8 cellular contexts compared by ENCODE assay signal in genomic region chr6:149544646-149545257, GRCh38. TPM values are rescaled to one million over a fixed set of nuclear protein-coding genes. Genes with fewer than 3 reads are reported as not detected.
DNase-seq lines count a peak whose midpoint lies in the region; ATAC-seq and TF ChIP-seq lines count a peak whose summit lies in the region.

No MANE protein-coding gene starts in this region.

- H3K36me3 Mint-ChIP-seq in T-helper 1 cell treated with Interleukin-12 subunit alpha and Interleukin-12 subunit beta and Interleukin-4 antibody, amounts not matched to agents 30 μg/mL and 1 μg/mL, for 36 hours (ENCODE audit: low read depth), result peaks cover 12% of the 10 kb centered on the region
- peaks cover 9% of the 10 kb centered on the region for H3K36me3 Mint-ChIP-seq in activated T-helper 1 cell treated with anti-CD3 and anti-CD28 coated beads, Interleukin-12 subunit alpha, Interleukin-12 subunit beta, Interleukin-2, Interleukin-4 antibody, amounts not matched to agents 30 ng/mL and 10 ng/mL and 1 ng/mL, durations not matched to agents 14 hours and 24 hours and 36 hours (ENCODE audit: low read depth)

- TF ChIP-seq EP300 in suprapubic skin (IDR thresholded peaks at IDR 0.05), result no peak

- H3K27ac ChIP-seq in iPS-20b (ENCODE audit: low read length), result no peak overlapping the region
- peak overlapping the region; percentile 94 for H3K27ac ChIP-seq in suprapubic skin

- 21% methylated on average over 12 of the region's 12 CpGs for WGBS in suprapubic skin

- no peak for TF ChIP-seq CTCF in suprapubic skin (IDR thresholded peaks at IDR 0.05)

- H3K27me3 ChIP-seq in iPS-20b (ENCODE audit: insufficient read depth, low read length) (peaks cover 7% of the 10 kb centered on the region), suprapubic skin (peaks cover 3% of the 10 kb centered on the region)

- H3K27me3 Mint-ChIP-seq in T-helper 1 cell treated with Interleukin-12 subunit alpha and Interleukin-12 subunit beta and Interleukin-4 antibody, amounts not matched to agents 30 μg/mL and 1 μg/mL, for 36 hours (ENCODE audit: low read depth), result peaks cover 12% of the 10 kb centered on the region
- peaks cover 4% of the 10 kb centered on the region for H3K27me3 Mint-ChIP-seq in activated T-helper 1 cell treated with anti-CD3 and anti-CD28 coated beads, Interleukin-12 subunit alpha, Interleukin-12 subunit beta, Interleukin-2, Interleukin-4 antibody, amounts not matched to agents 30 ng/mL and 10 ng/mL and 1 ng/mL, durations not matched to agents 14 hours and 24 hours and 36 hours (ENCODE audit: insufficient read depth)

- H3K4me3 ChIP-seq in iPS-20b (ENCODE audit: low read length) (peak overlapping the region; percentile 96), suprapubic skin (peak overlapping the region; percentile 76)

- DNase-seq in T-helper 1 cell (no peak), suprapubic skin (ENCODE audit: low spot score in 2 of 2) (no peak), DMS79 (lab: John Stamatoyannopoulos, UW) (no peak), HPDE6-E6E7 (ENCODE audit: extremely low spot score) (no peak)
- DNase-seq in activated T-helper 1 cell treated with anti-CD3 and anti-CD28 coated beads, Interleukin-12 subunit alpha, Interleukin-12 subunit beta, Interleukin-2, Interleukin-4 antibody, amounts not matched to agents 30 ng/mL and 10 ng/mL and 1 ng/mL, durations not matched to agents 14 hours and 24 hours and 36 hours (ENCODE audit: low spot score), result no peak

- H3K4me3 Mint-ChIP-seq in T-helper 1 cell treated with Interleukin-12 subunit alpha and Interleukin-12 subunit beta and Interleukin-4 antibody, amounts not matched to agents 30 μg/mL and 1 μg/mL, for 36 hours, result peak overlapping the region; percentile 97
- peak overlapping the region; percentile 98 for H3K4me3 Mint-ChIP-seq in activated T-helper 1 cell treated with anti-CD3 and anti-CD28 coated beads, Interleukin-12 subunit alpha, Interleukin-12 subunit beta, Interleukin-2, Interleukin-4 antibody, amounts not matched to agents 30 ng/mL and 10 ng/mL and 1 ng/mL, durations not matched to agents 14 hours and 24 hours and 36 hours

- peak overlapping the region; percentile 96 for H3K9ac ChIP-seq in iPS-20b (ENCODE audit: low read depth, low read length)

- no peak for ATAC-seq in HG03520 (IDR thresholded peaks at IDR 0.05; ENCODE audit: unreplicated experiment)

- intact Hi-C loops in activated T-helper 1 cell treated with anti-CD3 and anti-CD28 coated beads, Interleukin-12 subunit alpha, Interleukin-12 subunit beta, Interleukin-2, Interleukin-4 antibody, amounts not matched to agents 30 ng/mL and 10 ng/mL and 1 ng/mL, durations not matched to agents 14 hours and 24 hours and 36 hours (cut with micrococcal nuclease), result loop anchor here (1.0 to 10.0 kb wide), 5 partner anchors 36 to 1846 kb away; partner anchors contain the start of genes NUP43 and ZBTB2

- peaks cover 2% of the 10 kb centered on the region; the same call in 1 of the 2 replicates for H3K4me1 ChIP-seq in iPS-20b (ENCODE audit: insufficient read depth, low read length)
- H3K4me1 ChIP-seq in suprapubic skin, result peaks cover 21% of the 10 kb centered on the region

- H3K9me3 ChIP-seq in iPS-20b (ENCODE audit: insufficient read depth, low read depth, low read length) (no peaks in the 10 kb centered on the region), suprapubic skin (no peaks in the 10 kb centered on the region)

- TF ChIP-seq POLR2A in suprapubic skin (IDR thresholded peaks at IDR 0.05), result no peak

- peaks cover 14% of the 10 kb centered on the region for H3K36me3 ChIP-seq in iPS-20b (ENCODE audit: insufficient read depth, low read depth, low read length)
- peaks cover 12% of the 10 kb centered on the region for H3K36me3 ChIP-seq in suprapubic skin

- peaks cover 33% of the 10 kb centered on the region for H3K4me1 Mint-ChIP-seq in T-helper 1 cell treated with Interleukin-12 subunit alpha and Interleukin-12 subunit beta and Interleukin-4 antibody, amounts not matched to agents 30 μg/mL and 1 μg/mL, for 36 hours (ENCODE audit: low read depth)
- H3K4me1 Mint-ChIP-seq in activated T-helper 1 cell treated with anti-CD3 and anti-CD28 coated beads, Interleukin-12 subunit alpha, Interleukin-12 subunit beta, Interleukin-2, Interleukin-4 antibody, amounts not matched to agents 30 ng/mL and 10 ng/mL and 1 ng/mL, durations not matched to agents 14 hours and 24 hours and 36 hours (ENCODE audit: low read depth), result peaks cover 31% of the 10 kb centered on the region

- H3K27ac Mint-ChIP-seq in T-helper 1 cell treated with Interleukin-12 subunit alpha and Interleukin-12 subunit beta and Interleukin-4 antibody, amounts not matched to agents 30 μg/mL and 1 μg/mL, for 36 hours, result peak overlapping the region; percentile 99
- H3K27ac Mint-ChIP-seq in activated T-helper 1 cell treated with anti-CD3 and anti-CD28 coated beads, Interleukin-12 subunit alpha, Interleukin-12 subunit beta, Interleukin-2, Interleukin-4 antibody, amounts not matched to agents 30 ng/mL and 10 ng/mL and 1 ng/mL, durations not matched to agents 14 hours and 24 hours and 36 hours, result peak overlapping the region; percentile 99

- no peaks in the 10 kb centered on the region for H3K9me3 Mint-ChIP-seq in T-helper 1 cell treated with Interleukin-12 subunit alpha and Interleukin-12 subunit beta and Interleukin-4 antibody, amounts not matched to agents 30 μg/mL and 1 μg/mL, for 36 hours
- no peaks in the 10 kb centered on the region for H3K9me3 Mint-ChIP-seq in activated T-helper 1 cell treated with anti-CD3 and anti-CD28 coated beads, Interleukin-12 subunit alpha, Interleukin-12 subunit beta, Interleukin-2, Interleukin-4 antibody, amounts not matched to agents 30 ng/mL and 10 ng/mL and 1 ng/mL, durations not matched to agents 14 hours and 24 hours and 36 hours

RNA-seq across cellular contexts. Expression of gene PPIL4, which starts 1.1 kb away (rescaled TPM):
- 25.0 and 26.1 TPM in 2 replicates for total RNA-seq in activated T-helper 1 cell treated with anti-CD3 and anti-CD28 coated beads, Interleukin-12 subunit alpha, Interleukin-12 subunit beta, Interleukin-2, Interleukin-4 antibody, amounts not matched to agents 30 ng/mL and 10 ng/mL and 1 ng/mL, durations not matched to agents 14 hours and 24 hours and 36 hours
- 10 to 100 TPM; 15.6 to 39.9 (median 19.0) TPM for total RNA-seq in suprapubic skin

RNA-seq across cellular contexts. Expression of gene GINM1, which starts 21.4 kb away (rescaled TPM):
- total RNA-seq in activated T-helper 1 cell treated with anti-CD3 and anti-CD28 coated beads, Interleukin-12 subunit alpha, Interleukin-12 subunit beta, Interleukin-2, Interleukin-4 antibody, amounts not matched to agents 30 ng/mL and 10 ng/mL and 1 ng/mL, durations not matched to agents 14 hours and 24 hours and 36 hours, result 15.4 and 18.6 TPM in 2 replicates
- total RNA-seq in suprapubic skin, result 10 to 100 TPM; 24.9 to 43.8 (median 34.4) TPM

RNA-seq across cellular contexts. Expression of gene ZC3H12D, which starts 59.9 kb away (rescaled TPM):
- total RNA-seq in activated T-helper 1 cell treated with anti-CD3 and anti-CD28 coated beads, Interleukin-12 subunit alpha, Interleukin-12 subunit beta, Interleukin-2, Interleukin-4 antibody, amounts not matched to agents 30 ng/mL and 10 ng/mL and 1 ng/mL, durations not matched to agents 14 hours and 24 hours and 36 hours, result 94.7 and 96.7 TPM in 2 replicates
- total RNA-seq in suprapubic skin, result 1 to 10 TPM in 1 of 4 donors, under 1 TPM in 3; 0.23 to 4.7 (median 0.46) TPM

Comparison
In these comparisons a context has a peak if more than half of its experiments do, and no peak if none do; other contexts are left out.
1. RNA of gene ZC3H12D, which starts 59.9 kb away (total RNA-seq): 94.7 to 96.7 TPM in activated T-helper 1 cell treated with anti-CD3 and anti-CD28 coated beads, Interleukin-12 subunit alpha, Interleukin-12 subunit beta, Interleukin-2, Interleukin-4 antibody, amounts not matched to agents 30 ng/mL and 10 ng/mL and 1 ng/mL, durations not matched to agents 14 hours and 24 hours and 36 hours; 0.23 to 4.7 TPM in suprapubic skin; every median in the first group is over 10 times any median in the second.